11 cellular contexts compared by ENCODE assay signal in genomic region chr5:32283539-32284377, GRCh38. TPM values are rescaled to one million over a fixed set of nuclear protein-coding genes. Genes with fewer than 3 reads are reported as not detected.
DNase-seq lines count a peak whose midpoint lies in the region; ATAC-seq, FAIRE-seq and TF ChIP-seq lines count a peak whose summit lies in the region.
"Had no signal": no experiment of that assay in that cellular context is flagged by ENCODE, and none has a peak within 500 bp of the region (broad histone marks: within the 10 kb centered on the region; RNA-seq: fewer than 3 reads in every experiment).

No MANE protein-coding gene starts in this region.

- H3K23ac ChIP-seq in H1 (ENCODE audit: insufficient read length): no peak overlapping the region

- peaks cover 4 to 34% (median 19%) of the 10 kb centered on the region in 4 experiments; a peak in 6 of 7 replicates for H3K4me1 ChIP-seq in H1 (replicated peaks in 1 of 4; ENCODE audit: control insufficient read depth in 3 of 4, insufficient read depth in 4 of 4, low read length in 3 of 4)

- no peak for TF ChIP-seq RAD21 in H1 (IDR thresholded peaks at IDR 0.05 in 1 of 2, conservative IDR thresholded peaks at IDR 0.05 in 1 of 2; ENCODE audit: low read depth in 2 of 2, low read length in 2 of 2)

- no peak for TF ChIP-seq EP300 in H1 (IDR thresholded peaks at IDR 0.05; ENCODE audit: borderline replicate concordance in 1 of 2, low read depth in 2 of 2, low read length in 2 of 2)

- POLR2A ChIA-PET in H1 (lab: Charles Lee; ENCODE audit: partially characterized antibody): interaction anchor here (1.1 to 2.2 kb wide), 4 partner anchors 8 to 29 kb away, joined by 3 to 8 read pairs (median 4); partner anchors contain the start of gene MTMR12

- TF ChIP-seq POLR2A in H1 (IDR thresholded peaks at IDR 0.05; ENCODE audit: control extremely low read depth in 1 of 2, low read depth in 2 of 2, low read length in 2 of 2): no peak

- H3K23me2 ChIP-seq in H1 (ENCODE audit: low read depth, low read length): no peaks in the 10 kb centered on the region

- no peak overlapping the region for H3K4me3 ChIP-seq in H1 (ENCODE audit: extremely low read depth in 1 of 4, insufficient read depth in 2 of 4, low read depth in 3 of 4, low read length in 4 of 4)

- peaks cover 0 to 3% (median 0%) of the 10 kb centered on the region in 4 experiments; a peak in 2 of 8 replicates for H3K36me3 ChIP-seq in H1 (ENCODE audit: control insufficient read depth in 2 of 4, insufficient read depth in 4 of 4, low read length in 3 of 4)
- H3K36me3 ChIP-seq: neutrophil had no signal

- no peak overlapping the region for H2BK120ac ChIP-seq in H1 (replicated peaks; ENCODE audit: low read depth, low read length)

- DNase-seq in AG08395 (ENCODE audit: low spot score) (peak; percentile 17), H1 (ENCODE audit: low read depth in 1 of 2, low spot score in 2 of 2) (no peak), DMS79 treated with DMSO at 0.1 percent for 48 hours (lab: John Stamatoyannopoulos, UW) (no peak), putamen (ENCODE audit: low spot score) (no peak), SW480 (ENCODE audit: low spot score) (no peak)
- DNase-seq: aorta, NCI-H187 had no signal

- peak overlapping the region; percentile 40; the same call in 1 of the 2 replicates for H2BK20ac ChIP-seq in H1 (ENCODE audit: low read length)

- no peak for FAIRE-seq in H1 (lab: Jason Lieb, UNC)

- H3K79me1 ChIP-seq in H1 (ENCODE audit: low read depth, low read length): peaks cover 9% of the 10 kb centered on the region

- no peaks in the 10 kb centered on the region for H3K9me3 ChIP-seq in H1 (ENCODE audit: insufficient read depth in 2 of 2, low read depth in 1 of 2, low read length in 1 of 2)
- H3K9me3 ChIP-seq: neutrophil had no signal

- H2BK12ac ChIP-seq in H1 (ENCODE audit: low read depth, low read length): no peak overlapping the region

- H3K56ac ChIP-seq in H1 (replicated peaks; ENCODE audit: insufficient read length, low read depth, low read length): no peak overlapping the region

- H3K4ac ChIP-seq in H1 (replicated peaks; ENCODE audit: insufficient read length, low read depth, low read length): no peak overlapping the region

- ATAC-seq in GM19395 (IDR thresholded peaks at IDR 0.05; ENCODE audit: unreplicated experiment): peak; percentile 54
- peak; percentile 55 for ATAC-seq in HG03460 (IDR thresholded peaks at IDR 0.05; ENCODE audit: unreplicated experiment)
- ATAC-seq in GM18861 (IDR thresholded peaks at IDR 0.05; ENCODE audit: unreplicated experiment): no peak

- TF ChIP-seq CTCF in H1 (IDR thresholded peaks at IDR 0.05; ENCODE audit: control extremely low read depth in 1 of 3, insufficient read depth in 1 of 3, low read depth in 1 of 3, low read length in 3 of 3): no peak

- peak overlapping the region in 1 of 2 experiments; percentile 16; a peak in 1 of 4 replicates for H3K4me2 ChIP-seq in H1 (ENCODE audit: insufficient read depth in 1 of 2, low read depth in 2 of 2, low read length in 2 of 2)

- 84% methylated on average over 9 of the region's 9 CpGs; no CpG with 5 or more reads in 1 of the 2 experiments for WGBS in H1 (ENCODE audit: extremely low coverage in 1 of 2, insufficient coverage in 1 of 2, insufficient read length in 1 of 2, insufficient replicate concordance in 2 of 2, low coverage in 1 of 2, low lambda C conversion rate in 2 of 2, missing lambda C conversion rate in 1 of 2), 2 experiments

- no peak overlapping the region for H4K8ac ChIP-seq in H1 (ENCODE audit: extremely low read depth, insufficient read depth, low read length)

- no peak overlapping the region for H4K5ac ChIP-seq in H1 (ENCODE audit: insufficient read length, low read depth, low read length)

- H2AK5ac ChIP-seq in H1 (ENCODE audit: low read depth, low read length): peak overlapping the region; percentile 1; the same call in 1 of the 2 replicates

- peaks cover 3 to 76% of the 10 kb centered on the region in 2 experiments; a peak in 3 of 4 replicates for H3K79me2 ChIP-seq in H1 (ENCODE audit: control insufficient read depth in 1 of 2, insufficient read depth in 2 of 2, low read length in 2 of 2)

- no peak overlapping the region for H3K14ac ChIP-seq in H1 (ENCODE audit: insufficient read length)

- peak overlapping the region; percentile 43; the same call in 1 of the 2 replicates for H3K27ac ChIP-seq in H1 (ENCODE audit: low read depth, low read length)
- H3K27ac ChIP-seq: neutrophil had no signal

- peak overlapping the region; percentile 76 for H4K91ac ChIP-seq in H1 (replicated peaks; ENCODE audit: insufficient read length, low read length)

- no peaks in the 10 kb centered on the region for H4K20me1 ChIP-seq in H1 (replicated peaks in 1 of 2; ENCODE audit: control insufficient read depth in 1 of 2, insufficient read depth in 2 of 2, low read length in 2 of 2)

- H2AFZ ChIP-seq in H1 (ENCODE audit: low read length): no peak overlapping the region

- no peak overlapping the region for H3K9ac ChIP-seq in H1 (replicated peaks in 1 of 4; ENCODE audit: extremely low read depth in 1 of 4, low read depth in 3 of 4, low read length in 3 of 4)

- H2BK15ac ChIP-seq in H1 (ENCODE audit: low read length): no peak overlapping the region

- CTCF ChIA-PET in H1 (lab: Charles Lee; ENCODE audit: partially characterized antibody): interaction anchor here (0.6 to 2.2 kb wide), 10 partner anchors 11 to 313 kb away, joined by 3 to 9 read pairs (median 3); no protein-coding TSS in a partner anchor

- H2BK5ac ChIP-seq in H1 (ENCODE audit: low read depth, low read length): no peak overlapping the region

- no peaks in the 10 kb centered on the region for H3K27me3 ChIP-seq in H1 (replicated peaks in 1 of 4; ENCODE audit: control insufficient read depth in 3 of 4, extremely low read depth in 1 of 4, insufficient read depth in 3 of 4, low read length in 3 of 4)
- H3K27me3 ChIP-seq: neutrophil had no signal

- H3K18ac ChIP-seq in H1 (ENCODE audit: extremely low read depth, low read length): peak overlapping the region; percentile 17; the same call in 1 of the 2 replicates

TF ChIP-seq in H1, 55 proteins besides CTCF, POLR2A, EP300 and RAD21:
- no peak for TF ChIP-seq JUN (IDR thresholded peaks at IDR 0.05; ENCODE audit: low read depth, low read length)
- TF ChIP-seq KDM5A (IDR thresholded peaks at IDR 0.05; ENCODE audit: low read length): no peak
- TF ChIP-seq SIRT6 (IDR thresholded peaks at IDR 0.05; ENCODE audit: low read length): no peak
- TF ChIP-seq FOSL1 (IDR thresholded peaks at IDR 0.05; ENCODE audit: insufficient read depth, low read depth, low read length): no peak
- no peak for TF ChIP-seq EZH2 (IDR thresholded peaks at IDR 0.05; ENCODE audit: low read depth, low read length, severe bottlenecking)
- no peak for TF ChIP-seq POU5F1 (IDR thresholded peaks at IDR 0.05; ENCODE audit: low read depth, low read length)
- TF ChIP-seq CHD2 (IDR thresholded peaks at IDR 0.05; ENCODE audit: low read length): no peak
- no peak for TF ChIP-seq NANOG (IDR thresholded peaks at IDR 0.05; ENCODE audit: insufficient read depth, low read depth, low read length, poor library complexity, severe bottlenecking)
- no peak for TF ChIP-seq TCF12 (IDR thresholded peaks at IDR 0.05; ENCODE audit: low read depth, low read length)

RNA-seq across cellular contexts. Expression of gene MTMR12, which starts 29.0 kb away (rescaled TPM):
- total RNA-seq in H1 (2021; fragmentation: NEBNext Ultra II Directional; extraction: Animal tissue kit (Norgen Biotek cat#: 25700)): 49.3 and 59.3 TPM in 2 replicates
- polyA plus RNA-seq in H1 (2011; rRNA removed): 19.1 and 19.3 TPM in 2 replicates
- 23.2 TPM for polyA plus RNA-seq in H1 (2011; cell fraction: cytosol; rRNA removed)
- 14.4 TPM for polyA plus RNA-seq in H1 (2011; cell fraction: nucleus; rRNA removed)
- 19.9 to 33.7 TPM (median 25.2 TPM) in 4 replicates for polyA plus RNA-seq in H1 (2012, experiment 1 of 2)
- 4.4 TPM for polyA plus RNA-seq in H1 (2012, experiment 2 of 2)
- 22.6 TPM for polyA plus RNA-seq in H1 (2013, experiment 1 of 2)
- polyA plus RNA-seq in H1 (2013, experiment 2 of 2): 23.5 TPM
- 40.1 and 53.5 TPM in 2 replicates for polyA minus RNA-seq in H1 (2011; rRNA and poly(A)+ RNA removed)
- polyA minus RNA-seq in H1 (2011; cell fraction: cytosol; rRNA and poly(A)+ RNA removed): 35.7 TPM
- 45.8 TPM for polyA minus RNA-seq in H1 (2011; cell fraction: nucleus; rRNA and poly(A)+ RNA removed)
